Comparison of ENCODE assay signal across 1 cellular context in the genomic region with DNA sequence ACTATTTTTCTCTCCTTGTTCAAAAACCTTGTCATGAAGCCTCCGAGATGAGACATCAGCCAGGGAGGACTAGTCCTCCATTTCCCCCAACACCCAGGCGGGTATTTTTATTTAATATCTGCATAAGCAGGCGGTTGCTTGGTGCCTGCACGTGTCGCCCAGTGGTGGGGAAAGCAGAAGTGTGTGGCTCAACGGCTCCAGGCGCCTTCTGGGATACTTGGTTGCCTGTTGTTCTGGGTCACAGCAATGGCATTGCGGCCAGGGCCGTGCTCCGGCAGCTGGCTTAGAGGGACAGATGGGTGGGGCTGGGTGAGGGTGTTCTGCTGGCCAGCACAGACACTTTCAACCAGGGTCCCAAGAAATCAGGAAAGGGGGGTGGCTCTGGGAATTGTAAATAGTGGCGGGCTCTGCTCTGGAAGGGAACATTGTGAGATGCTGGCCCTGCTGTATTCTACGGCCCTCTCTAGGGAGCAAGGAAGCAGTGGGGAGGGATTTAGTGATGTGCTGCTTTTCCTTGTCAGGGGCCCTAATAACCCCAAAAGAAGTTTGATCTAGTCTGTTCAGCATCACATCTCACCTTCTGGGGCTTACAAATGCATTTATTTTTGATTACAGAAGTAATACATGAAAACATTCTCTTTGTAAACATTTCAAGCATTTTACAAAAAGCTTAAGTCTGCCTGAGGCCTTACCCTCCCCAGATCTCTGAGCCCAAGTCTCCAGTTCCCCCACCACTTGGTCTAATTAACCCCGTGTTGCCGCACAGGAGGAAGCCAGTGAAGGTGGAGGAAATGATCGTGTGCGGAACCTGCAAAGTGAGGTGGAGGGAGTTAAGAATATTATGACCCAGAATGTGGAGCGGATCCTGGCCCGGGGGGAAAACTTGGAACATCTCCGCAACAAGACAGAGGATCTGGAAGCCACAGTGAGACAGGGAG.
A peak's percentile ranks its signal among the peaks of the same experiment; 100 is the strongest.
TF ChIP-seq lines count a peak whose summit lies in the region.

No MANE protein-coding gene starts in this region.

TF ChIP-seq in GM12878, 131 proteins besides CTCF, POLR2A, EP300 and RAD21:
- TF ChIP-seq BRCA1 (IDR thresholded peaks at IDR 0.05; ENCODE audit: low read depth, low read length) (no peak), ZNF687 (IDR thresholded peaks at IDR 0.05) (peak; percentile 83), SMAD5 (IDR thresholded peaks at IDR 0.05; ENCODE audit: low read depth) (no peak), IKZF2 (IDR thresholded peaks at IDR 0.05) (0 out of 4 replicates have a peak, but pooled peaks of 1 of the 2 experiments have one; percentile 12), SPI1 (IDR thresholded peaks at IDR 0.05; ENCODE audit: borderline replicate concordance, insufficient read depth, low read depth, low read length) (peak; percentile 70; the same call in 1 of the 2 replicates), NR2C1 (IDR thresholded peaks at IDR 0.05) (no peak), FOXK2 (IDR thresholded peaks at IDR 0.05) (no peak), MXI1 (IDR thresholded peaks at IDR 0.05; ENCODE audit: low read depth, low read length) (peak; percentile 80), MEF2B (IDR thresholded peaks at IDR 0.05; ENCODE audit: partially characterized antibody, poor library complexity, severe bottlenecking) (no peak), BHLHE40 (IDR thresholded peaks at IDR 0.05; ENCODE audit: borderline replicate concordance in 1 of 2, low read depth in 2 of 2, low read length in 1 of 2) (peak; percentile 88 to 93), YY1 (IDR thresholded peaks at IDR 0.05; ENCODE audit: low read depth, low read length) (0 out of 2 replicates have a peak, but pooled peaks have one; percentile 10), ZBTB4 (CRISPR knock-in tag; IDR thresholded peaks at IDR 0.05) (no peak), USF1 (IDR thresholded peaks at IDR 0.05; ENCODE audit: borderline replicate concordance, extremely low read length, insufficient read depth, low read depth, low read length) (no peak), POU2F2 (IDR thresholded peaks at IDR 0.05; ENCODE audit: borderline replicate concordance, low read depth, low read length) (no peak), CBFB (IDR thresholded peaks at IDR 0.05; ENCODE audit: low read depth) (no peak), HCFC1 (IDR thresholded peaks at IDR 0.05; ENCODE audit: low read length) (no peak), GABPA (IDR thresholded peaks at IDR 0.05; ENCODE audit: low read depth) (no peak), ZBED1 (IDR thresholded peaks at IDR 0.05; ENCODE audit: borderline replicate concordance) (no peak), DPF2 (IDR thresholded peaks at IDR 0.05) (0 out of 2 replicates have a peak, but pooled peaks have one; percentile 15), MYC (IDR thresholded peaks at IDR 0.05; ENCODE audit: insufficient read depth, insufficient read length, insufficient replicate concordance, low read length, severe bottlenecking) (no peak), ZNF622 (IDR thresholded peaks at IDR 0.05) (no peak), SP1 (IDR thresholded peaks at IDR 0.05; ENCODE audit: low read depth, low read length) (no peak), RBBP5 (conservative IDR thresholded peaks at IDR 0.05) (no peak), ATF7 (IDR thresholded peaks at IDR 0.05; ENCODE audit: low read depth) (no peak), RB1 (IDR thresholded peaks at IDR 0.05; ENCODE audit: borderline replicate concordance) (no peak)
- TF ChIP-seq, protein P1, sequence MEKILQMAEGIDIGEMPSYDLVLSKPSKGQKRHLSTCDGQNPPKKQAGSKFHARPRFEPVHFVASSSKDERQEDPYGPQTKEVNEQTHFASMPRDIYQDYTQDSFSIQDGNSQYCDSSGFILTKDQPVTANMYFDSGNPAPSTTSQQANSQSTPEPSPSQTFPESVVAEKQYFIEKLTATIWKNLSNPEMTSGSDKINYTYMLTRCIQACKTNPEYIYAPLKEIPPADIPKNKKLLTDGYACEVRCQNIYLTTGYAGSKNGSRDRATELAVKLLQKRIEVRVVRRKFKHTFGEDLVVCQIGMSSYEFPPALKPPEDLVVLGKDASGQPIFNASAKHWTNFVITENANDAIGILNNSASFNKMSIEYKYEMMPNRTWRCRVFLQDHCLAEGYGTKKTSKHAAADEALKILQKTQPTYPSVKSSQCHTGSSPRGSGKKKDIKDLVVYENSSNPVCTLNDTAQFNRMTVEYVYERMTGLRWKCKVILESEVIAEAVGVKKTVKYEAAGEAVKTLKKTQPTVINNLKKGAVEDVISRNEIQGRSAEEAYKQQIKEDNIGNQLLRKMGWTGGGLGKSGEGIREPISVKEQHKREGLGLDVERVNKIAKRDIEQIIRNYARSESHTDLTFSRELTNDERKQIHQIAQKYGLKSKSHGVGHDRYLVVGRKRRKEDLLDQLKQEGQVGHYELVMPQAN (conservative IDR thresholded peaks at IDR 0.05): peak; percentile 36; the same call in 1 of the 2 replicates
